ENCODE assay signal across 1 cellular context in genomic region chr7:10972174-10972573, GRCh38.
TF ChIP-seq lines count a peak whose summit lies in the region.

No MANE protein-coding gene starts in this region.

TF ChIP-seq in HepG2, 621 proteins besides CTCF, POLR2A, EP300 and RAD21 (continued from another document):
- TF ChIP-seq LRRFIP1 (CRISPR knock-in tag; conservative IDR thresholded peaks at IDR 0.05), result no peak
- TF ChIP-seq AGO2 (optimal IDR thresholded peaks at IDR 0.05; ENCODE audit: low read depth, low read length), result no peak
- peak; percentile 39; the same call in 1 of the 2 replicates for TF ChIP-seq NFE2L2 (IDR thresholded peaks at IDR 0.05; ENCODE audit: low read length)
